Comparison of ENCODE assay signal across 27 cellular contexts in the genomic region with DNA sequence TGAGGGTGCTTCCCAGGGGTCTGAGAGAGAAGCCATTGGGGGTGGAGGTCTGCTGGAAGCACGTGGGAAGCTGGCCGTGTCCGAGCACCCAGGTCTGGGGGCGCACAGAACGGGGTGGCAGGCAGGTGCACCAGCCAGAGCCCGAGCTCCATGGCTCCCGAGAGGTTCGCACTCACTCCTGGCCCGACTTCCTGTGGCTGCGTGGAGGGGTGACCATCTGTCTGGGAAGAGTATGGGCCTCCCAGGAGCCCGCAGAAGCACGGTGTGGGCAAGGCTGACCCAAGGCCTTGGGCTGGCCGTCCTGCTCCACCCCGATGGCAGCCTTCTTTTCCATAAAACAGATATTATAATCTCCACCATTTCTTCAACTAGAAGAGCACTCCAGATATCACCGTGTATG.
"Had no signal": no experiment of that assay in that cellular context is flagged by ENCODE, and none has a peak within 500 bp of the region (broad histone marks: within the 10 kb centered on the region; RNA-seq: fewer than 3 reads in every experiment).

No MANE protein-coding gene starts in this region.

- ATAC-seq: activated T-cell treated with anti-CD3 and anti-CD28 coated beads, Interleukin-2, amount 50 U/mL, for 72 hours; Panc1; Right ventricle myocardium inferior; T-cell had no signal

- H3K36me3 ChIP-seq: adrenal gland had no signal

- DNase-seq: activated CD4-positive, alpha-beta memory T cell treated with anti-CD3 and anti-CD28 coated beads for 36 hours; activated CD4-positive, alpha-beta T cell treated with anti-CD3 and anti-CD28 coated beads, Interleukin-2, amount 10 ng/mL, durations not matched to agents 7 days and 5 days; activated CD4-positive, CD25-positive, alpha-beta regulatory T cell; activated gamma-delta T cell treated with Interleukin-2 at 50 U/mL for 16 hours; activated naive CD4-positive, alpha-beta T cell treated with anti-CD3 and anti-CD28 coated beads, Interleukin-2, amount 10 ng/mL, durations not matched to agents 7 days and 5 days; activated naive CD8-positive, alpha-beta T cell treated with anti-CD3 and anti-CD28 coated beads for 36 hours; activated T-cell treated with anti-CD3 and anti-CD28 coated beads, Interleukin-2, amount 50 U/mL, for 72 hours; adrenal gland; anterior cingulate cortex; KBM-7; NCI-H1048; NCI-H146; NCI-H187 treated with DMSO at 0.1 percent for 48 hours; NCI-H2081 treated with DMSO at 0.1 percent for 48 hours; NCI-H2171; NCI-H2227 treated with DMSO at 0.1 percent for 48 hours; NCI-H446 treated with DMSO at 0.1 percent for 48 hours; NCI-H526; NCI-H774; OCI-M1; RPMI8226; T-cell had no signal

- H3K4me3 Mint-ChIP-seq: activated CD4-positive, alpha-beta memory T cell treated with anti-CD3 and anti-CD28 coated beads for 36 hours; activated CD4-positive, alpha-beta T cell treated with anti-CD3 and anti-CD28 coated beads, Interleukin-2, amount 10 ng/mL, durations not matched to agents 7 days and 5 days; activated naive CD4-positive, alpha-beta T cell treated with anti-CD3 and anti-CD28 coated beads, Interleukin-2, amount 10 ng/mL, durations not matched to agents 7 days and 5 days; activated naive CD8-positive, alpha-beta T cell treated with anti-CD3 and anti-CD28 coated beads for 36 hours; activated T-cell treated with anti-CD3 and anti-CD28 coated beads, Interleukin-2, amount 50 U/mL, for 72 hours; T-cell had no signal

- H3K4me1 Mint-ChIP-seq: activated CD4-positive, alpha-beta T cell treated with anti-CD3 and anti-CD28 coated beads, Interleukin-2, amount 10 ng/mL, durations not matched to agents 7 days and 5 days; activated naive CD4-positive, alpha-beta T cell treated with anti-CD3 and anti-CD28 coated beads, Interleukin-2, amount 10 ng/mL, durations not matched to agents 7 days and 5 days; activated naive CD8-positive, alpha-beta T cell treated with anti-CD3 and anti-CD28 coated beads for 36 hours; T-cell had no signal

- H3K36me3 Mint-ChIP-seq: activated CD4-positive, alpha-beta memory T cell treated with anti-CD3 and anti-CD28 coated beads for 36 hours; activated naive CD4-positive, alpha-beta T cell treated with anti-CD3 and anti-CD28 coated beads, Interleukin-2, amount 10 ng/mL, durations not matched to agents 7 days and 5 days; activated naive CD8-positive, alpha-beta T cell treated with anti-CD3 and anti-CD28 coated beads for 36 hours; T-cell had no signal

- H3K4me1 ChIP-seq: adrenal gland had no signal

- H3K4me3 ChIP-seq: adrenal gland, SK-N-MC had no signal

- H3K9me3 ChIP-seq: adrenal gland had no signal

- H3K9me3 Mint-ChIP-seq: activated CD4-positive, alpha-beta memory T cell treated with anti-CD3 and anti-CD28 coated beads for 36 hours; activated CD4-positive, alpha-beta T cell treated with anti-CD3 and anti-CD28 coated beads, Interleukin-2, amount 10 ng/mL, durations not matched to agents 7 days and 5 days; activated naive CD8-positive, alpha-beta T cell treated with anti-CD3 and anti-CD28 coated beads for 36 hours; activated T-cell treated with anti-CD3 and anti-CD28 coated beads, Interleukin-2, amount 50 U/mL, for 72 hours; activated T-helper 2 cell treated with anti-CD3 and anti-CD28 coated beads, Interferon-gamma antibody, Interleukin-2, Interleukin-4, amounts not matched to agents 10 μg/mL and 5 μg/mL and 100 μg/mL, durations not matched to agents 14 hours and 24 hours and 36 hours; T-cell had no signal

- H3K27ac Mint-ChIP-seq: activated CD4-positive, alpha-beta memory T cell treated with anti-CD3 and anti-CD28 coated beads for 36 hours; activated CD4-positive, alpha-beta T cell treated with anti-CD3 and anti-CD28 coated beads, Interleukin-2, amount 10 ng/mL, durations not matched to agents 7 days and 5 days; activated naive CD4-positive, alpha-beta T cell treated with anti-CD3 and anti-CD28 coated beads, Interleukin-2, amount 10 ng/mL, durations not matched to agents 7 days and 5 days; activated naive CD8-positive, alpha-beta T cell treated with anti-CD3 and anti-CD28 coated beads for 36 hours; activated T-cell treated with anti-CD3 and anti-CD28 coated beads, Interleukin-2, amount 50 U/mL, for 72 hours; activated T-helper 2 cell treated with anti-CD3 and anti-CD28 coated beads, Interferon-gamma antibody, Interleukin-2, Interleukin-4, amounts not matched to agents 10 μg/mL and 5 μg/mL and 100 μg/mL, durations not matched to agents 14 hours and 24 hours and 36 hours; T-cell had no signal

- H3K27ac ChIP-seq: adrenal gland, SK-N-MC, VCaP had no signal
